In the genomic region with DNA sequence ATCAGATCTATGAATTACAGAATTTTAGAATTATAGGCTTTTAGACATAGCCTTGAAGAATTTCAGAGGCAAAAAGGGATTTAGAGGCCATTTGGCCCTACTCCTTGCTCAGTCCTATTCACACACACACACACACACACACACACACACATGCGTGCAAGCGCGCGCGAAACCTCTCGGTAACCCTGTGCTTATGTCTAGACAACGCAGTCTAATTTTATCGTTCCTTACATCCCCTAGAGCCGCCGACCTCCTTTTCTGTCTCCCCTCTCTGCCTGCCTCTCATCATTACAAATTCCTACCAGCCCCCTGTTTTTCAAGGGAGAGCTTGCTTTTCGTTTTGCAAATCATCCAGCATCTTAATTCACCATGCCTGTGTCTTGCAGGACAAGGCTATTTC, we compare ENCODE assay signal across 18 cellular contexts.
"Had no signal": no experiment of that assay in that cellular context is flagged by ENCODE, and none has a peak within 500 bp of the region (broad histone marks: within the 10 kb centered on the region; RNA-seq: fewer than 3 reads in every experiment).

No MANE protein-coding gene starts in this region.

- H3K36me3 ChIP-seq: lower lobe of right lung, neutrophil, transverse colon had no signal

- H3K9me3 ChIP-seq: lower lobe of right lung, neutrophil, transverse colon had no signal

- H3K4me3 ChIP-seq: lower lobe of right lung, skin epidermis, transverse colon had no signal

- H3K9me3 Mint-ChIP-seq: activated CD4-positive, alpha-beta T cell treated with anti-CD3 and anti-CD28 coated beads, Interleukin-2, amount 10 ng/mL, durations not matched to agents 7 days and 5 days; activated T-helper 2 cell treated with anti-CD3 and anti-CD28 coated beads, Interferon-gamma antibody, Interleukin-2, Interleukin-4, amounts not matched to agents 10 μg/mL and 5 μg/mL and 100 μg/mL, durations not matched to agents 14 hours and 24 hours and 36 hours had no signal

- DNase-seq: activated CD4-positive, alpha-beta T cell treated with anti-CD3 and anti-CD28 coated beads, Interleukin-2, amount 10 ng/mL, durations not matched to agents 7 days and 5 days; activated CD4-positive, CD25-positive, alpha-beta regulatory T cell; activated naive CD4-positive, alpha-beta T cell treated with anti-CD3 and anti-CD28 coated beads, Interleukin-2, amount 50 U/mL, for 16 hours; activated T-cell treated with anti-CD3 and anti-CD28 coated beads, Interleukin-2, amount 50 U/mL, for 1 hour; central memory CD4-positive, alpha-beta T cell; cortex of kidney; effector CD8-positive, alpha-beta T cell; foreskin keratinocyte; lower lobe of right lung; midbrain; posterior cingulate gyrus; stimulated activated CD4-positive, alpha-beta T cell treated with anti-CD3 and anti-CD28 coated beads, Interleukin-4, amount 100 ng/mL, for 24 hours; stimulated activated naive CD4-positive, alpha-beta T cell; substantia nigra; transverse colon had no signal

- H3K4me1 ChIP-seq: foreskin keratinocyte, lower lobe of right lung had no signal

- H3K27ac ChIP-seq: foreskin keratinocyte, lower lobe of right lung, neutrophil, skin epidermis, transverse colon had no signal

- H3K27ac Mint-ChIP-seq: activated CD4-positive, alpha-beta T cell treated with anti-CD3 and anti-CD28 coated beads, Interleukin-2, amount 10 ng/mL, durations not matched to agents 7 days and 5 days; activated T-helper 2 cell treated with anti-CD3 and anti-CD28 coated beads, Interferon-gamma antibody, Interleukin-2, Interleukin-4, amounts not matched to agents 10 μg/mL and 5 μg/mL and 100 μg/mL, durations not matched to agents 14 hours and 24 hours and 36 hours had no signal

- ATAC-seq: foreskin keratinocyte, lower lobe of right lung had no signal

- H3K27me3 ChIP-seq: transverse colon had no signal
